In genomic region chr2:130749641-130750040, GRCh38 we compare ENCODE assay signal across 33 cellular contexts. TPM values are rescaled to one million over a fixed set of nuclear protein-coding genes. Genes with fewer than 3 reads are reported as not detected.
"Had no signal": no experiment of that assay in that cellular context is flagged by ENCODE, and none has a peak within 500 bp of the region (broad histone marks: within the 10 kb centered on the region; RNA-seq: fewer than 3 reads in every experiment).

No MANE protein-coding gene starts in this region.

- H3K4me3 Mint-ChIP-seq: activated CD4-positive, alpha-beta memory T cell treated with anti-CD3 and anti-CD28 coated beads, Interleukin-2, amount 10 ng/mL, durations not matched to agents 7 days and 5 days; activated CD4-positive, alpha-beta T cell treated with anti-CD3 and anti-CD28 coated beads, Interleukin-2, amount 10 ng/mL, durations not matched to agents 7 days and 5 days; activated naive CD4-positive, alpha-beta T cell treated with anti-CD3 and anti-CD28 coated beads, Interleukin-2, amount 10 ng/mL, durations not matched to agents 7 days and 5 days; activated T-cell treated with anti-CD3 and anti-CD28 coated beads, Interleukin-2, amount 50 U/mL, for 24 hours; activated T-cell treated with anti-CD3 and anti-CD28 coated beads, Interleukin-2, amount 50 U/mL, for 72 hours; central memory CD8-positive, alpha-beta T cell; dendritic cell treated with granulocyte-macrophage colony-stimulating factor and Interleukin-4, amounts not matched to agents 40 ng/mL and 50 ng/mL, for 4 days; effector memory CD8-positive, alpha-beta T cell had no signal

- H3K36me3 ChIP-seq: brain microvascular endothelial cell, esophagus muscularis mucosa, gastrocnemius medialis had no signal

- H3K9me3 Mint-ChIP-seq: activated CD4-positive, alpha-beta memory T cell treated with anti-CD3 and anti-CD28 coated beads, Interleukin-2, amount 10 ng/mL, durations not matched to agents 7 days and 5 days; activated naive CD4-positive, alpha-beta T cell treated with anti-CD3 and anti-CD28 coated beads, Interleukin-2, amount 10 ng/mL, durations not matched to agents 7 days and 5 days; activated naive CD4-positive, alpha-beta T cell treated with anti-CD3 and anti-CD28 coated beads, Interleukin-2, amount 50 U/mL, for 72 hours; activated T-cell treated with anti-CD3 and anti-CD28 coated beads, Interleukin-2, amount 50 U/mL, for 24 hours; activated T-cell treated with anti-CD3 and anti-CD28 coated beads, Interleukin-2, amount 50 U/mL, for 72 hours; central memory CD8-positive, alpha-beta T cell; dendritic cell treated with granulocyte-macrophage colony-stimulating factor and Interleukin-4, amounts not matched to agents 40 ng/mL and 50 ng/mL, for 4 days; effector memory CD8-positive, alpha-beta T cell had no signal

- H3K27ac Mint-ChIP-seq: activated CD4-positive, alpha-beta memory T cell treated with anti-CD3 and anti-CD28 coated beads, Interleukin-2, amount 10 ng/mL, durations not matched to agents 7 days and 5 days; activated CD4-positive, alpha-beta T cell treated with anti-CD3 and anti-CD28 coated beads, Interleukin-2, amount 10 ng/mL, durations not matched to agents 7 days and 5 days; activated naive CD4-positive, alpha-beta T cell treated with anti-CD3 and anti-CD28 coated beads, Interleukin-2, amount 10 ng/mL, durations not matched to agents 7 days and 5 days; activated naive CD4-positive, alpha-beta T cell treated with anti-CD3 and anti-CD28 coated beads, Interleukin-2, amount 50 U/mL, for 72 hours; activated T-cell treated with anti-CD3 and anti-CD28 coated beads, Interleukin-2, amount 50 U/mL, for 24 hours; activated T-cell treated with anti-CD3 and anti-CD28 coated beads, Interleukin-2, amount 50 U/mL, for 72 hours; dendritic cell treated with granulocyte-macrophage colony-stimulating factor and Interleukin-4, amounts not matched to agents 40 ng/mL and 50 ng/mL, for 4 days; effector memory CD8-positive, alpha-beta T cell had no signal

- H3K36me3 Mint-ChIP-seq: activated naive CD4-positive, alpha-beta T cell treated with anti-CD3 and anti-CD28 coated beads, Interleukin-2, amount 10 ng/mL, durations not matched to agents 7 days and 5 days; activated naive CD4-positive, alpha-beta T cell treated with anti-CD3 and anti-CD28 coated beads, Interleukin-2, amount 50 U/mL, for 72 hours had no signal

- H3K27me3 ChIP-seq: brain microvascular endothelial cell had no signal

- H3K4me1 ChIP-seq: esophagus muscularis mucosa, foreskin keratinocyte, gastrocnemius medialis had no signal

- H3K4me1 Mint-ChIP-seq: activated CD4-positive, alpha-beta memory T cell treated with anti-CD3 and anti-CD28 coated beads, Interleukin-2, amount 10 ng/mL, durations not matched to agents 7 days and 5 days; activated CD4-positive, alpha-beta T cell treated with anti-CD3 and anti-CD28 coated beads, Interleukin-2, amount 10 ng/mL, durations not matched to agents 7 days and 5 days; activated naive CD4-positive, alpha-beta T cell treated with anti-CD3 and anti-CD28 coated beads, Interleukin-2, amount 10 ng/mL, durations not matched to agents 7 days and 5 days; central memory CD8-positive, alpha-beta T cell had no signal

- ATAC-seq: activated naive CD4-positive, alpha-beta T cell treated with anti-CD3 and anti-CD28 coated beads, Interleukin-2, amount 50 U/mL, for 72 hours; activated T-cell treated with anti-CD3 and anti-CD28 coated beads, Interleukin-2, amount 50 U/mL, for 72 hours; effector memory CD8-positive, alpha-beta T cell; foreskin keratinocyte; gastrocnemius medialis had no signal

- H3K4me3 ChIP-seq: coronary artery, dorsolateral prefrontal cortex, esophagus muscularis mucosa, gastrocnemius medialis had no signal

- DNase-seq: activated CD4-positive, alpha-beta memory T cell treated with anti-CD3 and anti-CD28 coated beads, Interleukin-2, amount 10 ng/mL, durations not matched to agents 7 days and 5 days; activated CD4-positive, alpha-beta T cell treated with anti-CD3 and anti-CD28 coated beads for 1 hour; activated CD4-positive, alpha-beta T cell treated with anti-CD3 and anti-CD28 coated beads for 4 hours; activated CD4-positive, alpha-beta T cell treated with anti-CD3 and anti-CD28 coated beads, Interleukin-2, amount 10 ng/mL, durations not matched to agents 7 days and 5 days; activated CD4-positive, alpha-beta T cell treated with anti-CD3 and anti-CD28 coated beads, Interleukin-2, amount 50 U/mL, for 4 hours; activated CD4-positive, CD25-positive, alpha-beta regulatory T cell; activated CD8-positive, alpha-beta memory T cell treated with anti-CD3 and anti-CD28 coated beads, Interleukin-2, amount 50 U/mL, for 48 hours; activated gamma-delta T cell; activated naive CD4-positive, alpha-beta T cell; activated naive CD4-positive, alpha-beta T cell treated with anti-CD3 and anti-CD28 coated beads, Interleukin-2, amount 10 ng/mL, durations not matched to agents 7 days and 5 days; activated T-cell treated with anti-CD3 and anti-CD28 coated beads for 4 hours; activated T-cell treated with anti-CD3 and anti-CD28 coated beads, Interleukin-2, amount 50 U/mL, for 24 hours; activated T-cell treated with anti-CD3 and anti-CD28 coated beads, Interleukin-2, amount 50 U/mL, for 72 hours; amniotic stem cell; anterior cingulate cortex; brain microvascular endothelial cell; dorsolateral prefrontal cortex; effector CD4-positive, alpha-beta T cell; effector memory CD8-positive, alpha-beta T cell; erythroblast; foreskin keratinocyte; gastrocnemius medialis; T-helper 2 cell had no signal

- H3K9me3 ChIP-seq: esophagus muscularis mucosa, gastrocnemius medialis had no signal

- H3K27ac ChIP-seq: brain microvascular endothelial cell, coronary artery, dorsolateral prefrontal cortex, esophagus muscularis mucosa, foreskin keratinocyte, gastrocnemius medialis had no signal

RNA-seq across cellular contexts. Expression of gene AMER3, which starts 5.7 kb away (rescaled TPM):
- total RNA-seq: activated CD4-positive, alpha-beta memory T cell treated with anti-CD3 and anti-CD28 coated beads, Interleukin-2, amount 10 ng/mL, durations not matched to agents 7 days and 5 days; activated CD4-positive, alpha-beta T cell treated with anti-CD3 and anti-CD28 coated beads, Interleukin-2, amount 10 ng/mL, durations not matched to agents 7 days and 5 days; activated naive CD4-positive, alpha-beta T cell treated with anti-CD3 and anti-CD28 coated beads, Interleukin-2, amount 50 U/mL, for 72 hours; activated T-cell treated with anti-CD3 and anti-CD28 coated beads, Interleukin-2, amount 50 U/mL, for 72 hours; astrocyte; cardiac septum; foreskin keratinocyte; gastrocnemius medialis; T-helper 1 cell treated with Interleukin-12 subunit alpha and Interleukin-12 subunit beta and Interleukin-4 antibody, amounts not matched to agents 30 ng/mL and 1 ng/mL, for 36 hours had no signal
- polyA plus RNA-seq: foreskin keratinocyte had no signal

RNA-seq across cellular contexts. Expression of gene GPR148, which starts 20.8 kb away (rescaled TPM):
- total RNA-seq: activated CD4-positive, alpha-beta memory T cell treated with anti-CD3 and anti-CD28 coated beads, Interleukin-2, amount 10 ng/mL, durations not matched to agents 7 days and 5 days; activated CD4-positive, alpha-beta T cell treated with anti-CD3 and anti-CD28 coated beads, Interleukin-2, amount 10 ng/mL, durations not matched to agents 7 days and 5 days; activated naive CD4-positive, alpha-beta T cell treated with anti-CD3 and anti-CD28 coated beads, Interleukin-2, amount 50 U/mL, for 72 hours; activated T-cell treated with anti-CD3 and anti-CD28 coated beads, Interleukin-2, amount 50 U/mL, for 72 hours; astrocyte; bronchial epithelial cell; cardiac septum; cerebellum; esophagus muscularis mucosa; foreskin keratinocyte; gastrocnemius medialis; T-helper 1 cell treated with Interleukin-12 subunit alpha and Interleukin-12 subunit beta and Interleukin-4 antibody, amounts not matched to agents 30 ng/mL and 1 ng/mL, for 36 hours had no signal
- polyA plus RNA-seq: foreskin keratinocyte had no signal
